In genomic region chr11:109696191-109696897, GRCh38 we compare ENCODE assay signal across 17 cellular contexts.
A peak's percentile ranks its signal among the peaks of the same experiment; 100 is the strongest.
DNase-seq lines count a peak whose midpoint lies in the region; ATAC-seq and TF ChIP-seq lines count a peak whose summit lies in the region.
"Had no signal": no experiment of that assay in that cellular context is flagged by ENCODE, and none has a peak within 500 bp of the region (broad histone marks: within the 10 kb centered on the region; RNA-seq: fewer than 3 reads in every experiment).

No MANE protein-coding gene starts in this region.

- H3K36me3 ChIP-seq in MM.1S (replicated peaks; ENCODE audit: insufficient read depth, low read length) = no peaks in the 10 kb centered on the region
- H3K36me3 ChIP-seq: transverse colon had no signal

- no peaks in the 10 kb centered on the region for H3F3A ChIP-seq in MM.1S (ENCODE audit: insufficient read depth, low read length)

- H3K9me2 ChIP-seq in MM.1S (replicated peaks; ENCODE audit: insufficient read depth, low read length) = no peaks in the 10 kb centered on the region

- no peak overlapping the region for H3K27ac ChIP-seq in MM.1S (ENCODE audit: low read length)
- H3K27ac ChIP-seq: PC-9, transverse colon had no signal

- H3K79me2 ChIP-seq in MM.1S (ENCODE audit: low read length) = no peaks in the 10 kb centered on the region

- H3K4me2 ChIP-seq in MM.1S (ENCODE audit: low read depth, low read length) = no peak overlapping the region
- H3K4me2 ChIP-seq: PC-9 had no signal

- no peaks in the 10 kb centered on the region for H4K20me1 ChIP-seq in MM.1S (ENCODE audit: insufficient read depth, low read length)

- no peak overlapping the region for H2AFZ ChIP-seq in MM.1S (ENCODE audit: low read length)
- H2AFZ ChIP-seq: PC-9 had no signal

- H3K27me3 ChIP-seq in MM.1S (replicated peaks; ENCODE audit: insufficient read depth, low read length) = no peaks in the 10 kb centered on the region
- H3K27me3 ChIP-seq: transverse colon had no signal

- no peak overlapping the region for H3K9ac ChIP-seq in MM.1S (ENCODE audit: low read length)

- H3K9me3 ChIP-seq in MM.1S (replicated peaks; ENCODE audit: insufficient read depth, low read length) = no peaks in the 10 kb centered on the region
- H3K9me3 ChIP-seq: transverse colon had no signal

- no peaks in the 10 kb centered on the region for H3K4me1 ChIP-seq in MM.1S (ENCODE audit: low read length)
- H3K4me1 ChIP-seq: transverse colon had no signal

- ATAC-seq in GM18858 (IDR thresholded peaks at IDR 0.05; ENCODE audit: unreplicated experiment) = no peak

- TF ChIP-seq CTCF in foreskin fibroblast (IDR thresholded peaks at IDR 0.05; ENCODE audit: low read depth, low read length) (no peak), MM.1S (IDR thresholded peaks at IDR 0.05; ENCODE audit: low read length) (no peak)

- DNase-seq in A172 (ENCODE audit: low spot score) = peak; percentile 39
- DNase-seq in HPDE6-E6E7 (ENCODE audit: extremely low spot score) = peak; percentile 40
- peak; percentile 36 for DNase-seq in amniotic epithelial cell (ENCODE audit: low read depth)
- peak; percentile 28 to 58 for DNase-seq in foreskin fibroblast
- no peak for DNase-seq in MM.1S
- no peak for DNase-seq in activated CD8-positive, alpha-beta memory T cell treated with anti-CD3 and anti-CD28 coated beads for 24 hours
- DNase-seq in DMS79 (lab: John Stamatoyannopoulos, UW) = no peak
- DNase-seq: activated CD4-positive, alpha-beta memory T cell treated with anti-CD3 and anti-CD28 coated beads for 36 hours; activated naive CD8-positive, alpha-beta T cell treated with anti-CD3 and anti-CD28 coated beads for 36 hours; activated T-cell treated with anti-CD3 and anti-CD28 coated beads, Interleukin-2, amount 50 U/mL, for 48 hours; natural killer cell; NCI-H1930; stimulated activated naive B cell treated with anti-CD40 and anti-IgM and Interleukin-4, amounts not matched to agents 10 μg/mL and 1 μg/mL and 100 μg/mL, for 72 hours; transverse colon had no signal

- H3K4me3 ChIP-seq in foreskin fibroblast (ENCODE audit: low read depth in 1 of 2, low read length in 2 of 2) (no peak overlapping the region), MM.1S (ENCODE audit: low read length) (no peak overlapping the region)
- H3K4me3 ChIP-seq: lung, PC-9, transverse colon had no signal

Comparison
In these comparisons a context has a peak if more than half of its experiments do, and no peak if none do; other contexts are left out.
1. DNase-seq: peak in A172 (single experiment), HPDE6-E6E7 (single experiment), amniotic epithelial cell (single experiment) and foreskin fibroblast (2 of 2); none in MM.1S (single experiment), activated CD8-positive, alpha-beta memory T cell treated with anti-CD3 and anti-CD28 coated beads for 24 hours (single experiment) and DMS79 (single experiment).